In genomic region chr12:132015686-132016430, GRCh38 we compare ENCODE assay signal across 13 cellular contexts.
DNase-seq lines count a peak whose midpoint lies in the region; ATAC-seq and TF ChIP-seq lines count a peak whose summit lies in the region.
"Had no signal": no experiment of that assay in that cellular context is flagged by ENCODE, and none has a peak within 500 bp of the region (broad histone marks: within the 10 kb centered on the region; RNA-seq: fewer than 3 reads in every experiment).

No MANE protein-coding gene starts in this region.

- H3K36me3 Mint-ChIP-seq in activated CD4-positive, alpha-beta T cell treated with anti-CD3 and anti-CD28 coated beads, Interleukin-2, amount 10 ng/mL, durations not matched to agents 7 days and 5 days (ENCODE audit: low read depth) = peaks cover 51% of the 10 kb centered on the region
- H3K36me3 Mint-ChIP-seq in stimulated activated naive CD8-positive, alpha-beta T cell treated with anti-CD3 and anti-CD28 coated beads, Interleukin-15, Interleukin-2, amounts not matched to agents 100 ng/mL and 50 ng/mL, for 24 hours (ENCODE audit: low read depth) = peaks cover 85% of the 10 kb centered on the region
- H3K36me3 Mint-ChIP-seq in activated T-helper 17 cell treated with anti-CD3 and anti-CD28 coated beads, Interleukin-2, amount 50 U/mL, for 72 hours (ENCODE audit: low read depth) = peaks cover 100% of the 10 kb centered on the region

- no peaks in the 10 kb centered on the region for H3K27me3 Mint-ChIP-seq in activated CD4-positive, alpha-beta T cell treated with anti-CD3 and anti-CD28 coated beads, Interleukin-2, amount 10 ng/mL, durations not matched to agents 7 days and 5 days
- no peaks in the 10 kb centered on the region for H3K27me3 Mint-ChIP-seq in stimulated activated naive CD8-positive, alpha-beta T cell treated with anti-CD3 and anti-CD28 coated beads, Interleukin-15, Interleukin-2, amounts not matched to agents 100 ng/mL and 50 ng/mL, for 24 hours
- H3K27me3 Mint-ChIP-seq in stimulated activated naive CD8-positive, alpha-beta T cell treated with anti-CD3 and anti-CD28 coated beads, Interleukin-15, amount 100 ng/mL, for 72 hours = no peaks in the 10 kb centered on the region
- H3K27me3 Mint-ChIP-seq in activated T-helper 17 cell treated with anti-CD3 and anti-CD28 coated beads, Interleukin-2, amount 50 U/mL, for 72 hours = no peaks in the 10 kb centered on the region

- H3K27ac Mint-ChIP-seq in activated CD4-positive, alpha-beta T cell treated with anti-CD3 and anti-CD28 coated beads, Interleukin-2, amount 10 ng/mL, durations not matched to agents 7 days and 5 days = peak overlapping the region; percentile 1
- peak overlapping the region; percentile 67 for H3K27ac Mint-ChIP-seq in stimulated activated naive CD8-positive, alpha-beta T cell treated with anti-CD3 and anti-CD28 coated beads, Interleukin-15, Interleukin-2, amounts not matched to agents 100 ng/mL and 50 ng/mL, for 24 hours
- H3K27ac Mint-ChIP-seq in stimulated activated naive CD8-positive, alpha-beta T cell treated with anti-CD3 and anti-CD28 coated beads, Interleukin-15, amount 100 ng/mL, for 72 hours = peak overlapping the region in 1 of 2 donors; percentile 27
- H3K27ac Mint-ChIP-seq in activated T-helper 17 cell treated with anti-CD3 and anti-CD28 coated beads, Interleukin-2, amount 50 U/mL, for 72 hours = no peak overlapping the region

- intact Hi-C loops in posterior vena cava (cut with DNase I) = no loop called here

- CTCF ChIA-PET in activated CD4-positive, alpha-beta T cell treated with anti-CD3 and anti-CD28 coated beads, Interleukin-2, amount 10 ng/mL, durations not matched to agents 7 days and 5 days (lab: Charles Lee) = interaction anchor here (0.6 kb wide), 1 partner anchor 610 kb away, joined by 4 read pairs; no protein-coding TSS in a partner anchor

- POLR2A ChIA-PET in activated CD4-positive, alpha-beta T cell treated with anti-CD3 and anti-CD28 coated beads, Interleukin-2, amount 10 ng/mL, durations not matched to agents 7 days and 5 days (lab: Charles Lee) = no interaction called here

- no peak overlapping the region for H3K4me3 Mint-ChIP-seq in activated CD4-positive, alpha-beta T cell treated with anti-CD3 and anti-CD28 coated beads, Interleukin-2, amount 10 ng/mL, durations not matched to agents 7 days and 5 days
- H3K4me3 Mint-ChIP-seq in stimulated activated naive CD8-positive, alpha-beta T cell treated with anti-CD3 and anti-CD28 coated beads, Interleukin-15, Interleukin-2, amounts not matched to agents 100 ng/mL and 50 ng/mL, for 24 hours = no peak overlapping the region
- H3K4me3 Mint-ChIP-seq in stimulated activated naive CD8-positive, alpha-beta T cell treated with anti-CD3 and anti-CD28 coated beads, Interleukin-15, amount 100 ng/mL, for 72 hours = no peak overlapping the region
- H3K4me3 Mint-ChIP-seq in activated T-helper 17 cell treated with anti-CD3 and anti-CD28 coated beads, Interleukin-2, amount 50 U/mL, for 72 hours = no peak overlapping the region
- H3K4me3 Mint-ChIP-seq: CD8-positive, alpha-beta memory T cell had no signal

- no peaks in the 10 kb centered on the region for H3K9me3 Mint-ChIP-seq in activated CD4-positive, alpha-beta T cell treated with anti-CD3 and anti-CD28 coated beads, Interleukin-2, amount 10 ng/mL, durations not matched to agents 7 days and 5 days
- no peaks in the 10 kb centered on the region for H3K9me3 Mint-ChIP-seq in stimulated activated naive CD8-positive, alpha-beta T cell treated with anti-CD3 and anti-CD28 coated beads, Interleukin-15, Interleukin-2, amounts not matched to agents 100 ng/mL and 50 ng/mL, for 24 hours
- H3K9me3 Mint-ChIP-seq in stimulated activated naive CD8-positive, alpha-beta T cell treated with anti-CD3 and anti-CD28 coated beads, Interleukin-15, amount 100 ng/mL, for 72 hours = no peaks in the 10 kb centered on the region
- H3K9me3 Mint-ChIP-seq in activated T-helper 17 cell treated with anti-CD3 and anti-CD28 coated beads, Interleukin-2, amount 50 U/mL, for 72 hours = no peaks in the 10 kb centered on the region
- H3K9me3 Mint-ChIP-seq: CD8-positive, alpha-beta memory T cell had no signal

- in situ Hi-C loops in GM13977 (cut with MboI; ENCODE audit: low pct_unique_long_range_greater_than_20kb, low sequenced_read_pairs, unreplicated experiment) = no loop called here

- no peaks in the 10 kb centered on the region for H3K4me1 Mint-ChIP-seq in activated CD4-positive, alpha-beta T cell treated with anti-CD3 and anti-CD28 coated beads, Interleukin-2, amount 10 ng/mL, durations not matched to agents 7 days and 5 days
- H3K4me1 Mint-ChIP-seq in stimulated activated naive CD8-positive, alpha-beta T cell treated with anti-CD3 and anti-CD28 coated beads, Interleukin-15, Interleukin-2, amounts not matched to agents 100 ng/mL and 50 ng/mL, for 24 hours (ENCODE audit: low read depth) = no peaks in the 10 kb centered on the region
- no peaks in the 10 kb centered on the region for H3K4me1 Mint-ChIP-seq in stimulated activated naive CD8-positive, alpha-beta T cell treated with anti-CD3 and anti-CD28 coated beads, Interleukin-15, amount 100 ng/mL, for 72 hours
- H3K4me1 Mint-ChIP-seq in activated T-helper 17 cell treated with anti-CD3 and anti-CD28 coated beads, Interleukin-2, amount 50 U/mL, for 72 hours = no peaks in the 10 kb centered on the region
- H3K4me1 Mint-ChIP-seq: CD8-positive, alpha-beta memory T cell had no signal

- no peak for DNase-seq in activated CD4-positive, alpha-beta T cell treated with anti-CD3 and anti-CD28 coated beads, Interleukin-2, amount 10 ng/mL, durations not matched to agents 7 days and 5 days
- DNase-seq in activated CD4-positive, alpha-beta T cell treated with anti-CD3 and anti-CD28 coated beads for 48 hours = no peak
- no peak for DNase-seq in stimulated activated naive CD8-positive, alpha-beta T cell treated with anti-CD3 and anti-CD28 coated beads, Interleukin-15, amount 100 ng/mL, for 72 hours
- DNase-seq in posterior vena cava (ENCODE audit: low spot score) (peak; percentile 69), GM13977 (ENCODE audit: low spot score) (no peak), NCI-H345 treated with DMSO at 0.1 percent for 48 hours (lab: John Stamatoyannopoulos, UW; ENCODE audit: unreplicated experiment) (no peak)
- DNase-seq: AML-193; CD8-positive, alpha-beta memory T cell; DMS53; GM23248; IMR-90 had no signal

- no peak for TF ChIP-seq CTCF in GM13977 (IDR thresholded peaks at IDR 0.05; ENCODE audit: extremely low read depth, insufficient read depth, missing control alignments)

- no peak for ATAC-seq in stimulated activated naive CD8-positive, alpha-beta T cell treated with anti-CD3 and anti-CD28 coated beads, Interleukin-15, amount 100 ng/mL, for 72 hours
- no peak for ATAC-seq in activated T-helper 17 cell treated with anti-CD3 and anti-CD28 coated beads, Interleukin-2, amount 50 U/mL, for 72 hours (replicated peaks)
